In the genomic region with DNA sequence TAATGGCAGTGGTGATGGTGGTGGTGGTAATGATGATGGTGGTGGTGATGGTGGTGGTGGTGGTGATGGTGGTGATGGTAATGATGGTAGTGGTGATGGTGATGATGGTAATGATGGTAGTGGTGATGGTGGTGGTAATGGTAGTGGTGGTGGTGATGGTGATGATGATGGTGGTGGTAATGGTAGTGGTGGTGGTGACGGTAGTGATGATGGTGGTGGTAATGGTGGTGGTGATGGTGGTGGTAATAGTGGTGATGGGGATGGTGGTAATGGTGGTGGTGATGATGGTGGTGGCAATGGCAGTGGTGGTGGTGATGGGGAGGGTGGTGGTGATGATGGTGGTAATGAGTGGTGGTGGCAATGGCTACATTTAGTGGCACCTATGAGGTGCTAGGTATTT, we compare ENCODE assay signal across 21 cellular contexts.
DNase-seq lines count a peak whose midpoint lies in the region; ATAC-seq and TF ChIP-seq lines count a peak whose summit lies in the region.
"Had no signal": no experiment of that assay in that cellular context is flagged by ENCODE, and none has a peak within 500 bp of the region (broad histone marks: within the 10 kb centered on the region; RNA-seq: fewer than 3 reads in every experiment).

No MANE protein-coding gene starts in this region.

- CTCF ChIA-PET in activated CD4-positive, alpha-beta memory T cell treated with anti-CD3 and anti-CD28 coated beads, Interleukin-2, amount 10 ng/mL, durations not matched to agents 7 days and 5 days (lab: Charles Lee) = interaction anchor here (0.6 kb wide), 1 partner anchor 107 kb away, joined by 3 read pairs; no protein-coding TSS in a partner anchor
- CTCF ChIA-PET in Calu3 (lab: Charles Lee) = no interaction called here

- H3K27ac Mint-ChIP-seq in activated CD4-positive, alpha-beta memory T cell treated with anti-CD3 and anti-CD28 coated beads, Interleukin-2, amount 10 ng/mL, durations not matched to agents 7 days and 5 days = peak overlapping the region; percentile 77
- H3K27ac Mint-ChIP-seq in immature natural killer cell = peak overlapping the region; percentile 1 to 90 (median 70)
- H3K27ac Mint-ChIP-seq in Calu3 (ENCODE audit: unreplicated experiment) = no peak overlapping the region
- H3K27ac Mint-ChIP-seq: GM23338 had no signal

- no peaks in the 10 kb centered on the region for H3K9me3 ChIP-seq in left ventricle myocardium inferior (replicated peaks)
- no peaks in the 10 kb centered on the region for H3K9me3 ChIP-seq in heart right ventricle
- H3K9me3 ChIP-seq: body of pancreas, stomach had no signal

- TF ChIP-seq CTCF in left ventricle myocardium inferior (IDR thresholded peaks at IDR 0.05; ENCODE audit: borderline replicate concordance) = no peak
- no peak for TF ChIP-seq CTCF in heart right ventricle (IDR thresholded peaks at IDR 0.05)
- no peak for TF ChIP-seq CTCF in GM10266 (IDR thresholded peaks at IDR 0.05; ENCODE audit: control insufficient read depth, insufficient read depth, low read depth, missing control alignments)
- TF ChIP-seq CTCF in Calu3 (IDR thresholded peaks at IDR 0.05; ENCODE audit: unreplicated experiment) = no peak

- H3K27me3 ChIP-seq in left ventricle myocardium inferior (ENCODE audit: low read depth) (no peaks in the 10 kb centered on the region), heart right ventricle (no peaks in the 10 kb centered on the region)
- H3K27me3 ChIP-seq: body of pancreas, stomach had no signal

- H3K9me3 Mint-ChIP-seq in activated CD4-positive, alpha-beta memory T cell treated with anti-CD3 and anti-CD28 coated beads, Interleukin-2, amount 10 ng/mL, durations not matched to agents 7 days and 5 days = peaks cover 7% of the 10 kb centered on the region
- H3K9me3 Mint-ChIP-seq in immature natural killer cell (peaks cover 0 to 1% (median 0%) of the 10 kb centered on the region in 6 donors), Calu3 (ENCODE audit: low read depth, unreplicated experiment) (no peaks in the 10 kb centered on the region)

- DNase-seq in left ventricle myocardium inferior (no peak), heart right ventricle (no peak), immature natural killer cell (no peak), GM10266 (ENCODE audit: extremely low spot score) (no peak), OCI-M1 (lab: John Stamatoyannopoulos, UW) (no peak), GM19238 (ENCODE audit: insufficient read length, low spot score) (no peak), Calu3 (no peak)
- no peak for DNase-seq in activated CD4-positive, alpha-beta memory T cell treated with anti-CD3 and anti-CD28 coated beads, Interleukin-2, amount 10 ng/mL, durations not matched to agents 7 days and 5 days
- DNase-seq: body of pancreas, cortex of kidney, foreskin melanocyte, left colon, NCI-H1092, NCI-H2081, NCI-H524 treated with DMSO at 0.1 percent for 48 hours, nucleus accumbens, stomach had no signal

- H3K36me3 ChIP-seq in left ventricle myocardium inferior = no peaks in the 10 kb centered on the region
- H3K36me3 ChIP-seq in heart right ventricle = no peaks in the 10 kb centered on the region
- H3K36me3 ChIP-seq: stomach had no signal

- H3K27me3 Mint-ChIP-seq in activated CD4-positive, alpha-beta memory T cell treated with anti-CD3 and anti-CD28 coated beads, Interleukin-2, amount 10 ng/mL, durations not matched to agents 7 days and 5 days = peaks cover 39% of the 10 kb centered on the region
- H3K27me3 Mint-ChIP-seq in immature natural killer cell (ENCODE audit: low read depth in 3 of 3) (peaks cover 24 to 41% (median 33%) of the 10 kb centered on the region in 3 donors), Calu3 (ENCODE audit: unreplicated experiment) (no peaks in the 10 kb centered on the region)

- H3K4me3 ChIP-seq in left ventricle myocardium inferior (no peak overlapping the region), heart right ventricle (no peak overlapping the region)
- H3K4me3 ChIP-seq: body of pancreas, GM23338, K562, SK-N-MC, stomach had no signal

- H3K36me3 Mint-ChIP-seq in activated CD4-positive, alpha-beta memory T cell treated with anti-CD3 and anti-CD28 coated beads, Interleukin-2, amount 10 ng/mL, durations not matched to agents 7 days and 5 days (ENCODE audit: low read depth) = peaks cover 17% of the 10 kb centered on the region
- peaks cover 0 to 4% (median 0%) of the 10 kb centered on the region in 3 donors for H3K36me3 Mint-ChIP-seq in immature natural killer cell
- no peaks in the 10 kb centered on the region for H3K36me3 Mint-ChIP-seq in Calu3 (ENCODE audit: insufficient read depth, unreplicated experiment)

- no peak for ATAC-seq in heart right ventricle
- ATAC-seq: body of pancreas, GM23338, left colon, Panc1 had no signal

- intact Hi-C loops in left ventricle myocardium inferior (cut with micrococcal nuclease) = no loop called here
- intact Hi-C loops in heart right ventricle (cut with DNase I) = no loop called here
- intact Hi-C loops in Calu3 (cut with micrococcal nuclease; ENCODE audit: unreplicated experiment) = no loop called here

- H3K4me3 Mint-ChIP-seq in activated CD4-positive, alpha-beta memory T cell treated with anti-CD3 and anti-CD28 coated beads, Interleukin-2, amount 10 ng/mL, durations not matched to agents 7 days and 5 days = peak overlapping the region; percentile 59
- H3K4me3 Mint-ChIP-seq in immature natural killer cell (peak overlapping the region; percentile 50 to 73 (median 63)), Calu3 (ENCODE audit: low read depth, unreplicated experiment) (no peak overlapping the region)
- H3K4me3 Mint-ChIP-seq: GM23338 had no signal

- H3K4me1 ChIP-seq in left ventricle myocardium inferior (peaks cover 96% of the 10 kb centered on the region), heart right ventricle (peaks cover 16 to 90% (median 52%) of the 10 kb centered on the region in 9 donors)
- H3K4me1 ChIP-seq: body of pancreas had no signal

- H3K27ac ChIP-seq in left ventricle myocardium inferior (replicated peaks) (peak overlapping the region; percentile 45), heart right ventricle (peak overlapping the region in 1 of 10 donors; percentile 77)
- H3K27ac ChIP-seq: body of pancreas, SK-N-MC had no signal

- BruUV-seq in Calu3 (replicated peaks; lab: Mats Ljungman, UMichigan) = no TSS peak

- POLR2A ChIA-PET in activated CD4-positive, alpha-beta memory T cell treated with anti-CD3 and anti-CD28 coated beads, Interleukin-2, amount 10 ng/mL, durations not matched to agents 7 days and 5 days (lab: Charles Lee) = no interaction called here

- 8 to 50% methylated on average over 1 of the region's 1 CpG for WGBS in heart right ventricle, 2 donors

- H3K4me1 Mint-ChIP-seq in activated CD4-positive, alpha-beta memory T cell treated with anti-CD3 and anti-CD28 coated beads, Interleukin-2, amount 10 ng/mL, durations not matched to agents 7 days and 5 days = peaks cover 64% of the 10 kb centered on the region
- H3K4me1 Mint-ChIP-seq in immature natural killer cell (peaks cover 79 to 86% of the 10 kb centered on the region in 2 donors), Calu3 (ENCODE audit: low read depth, unreplicated experiment) (peaks cover 17% of the 10 kb centered on the region)
